10 cellular contexts compared by ENCODE assay signal in the genomic region with DNA sequence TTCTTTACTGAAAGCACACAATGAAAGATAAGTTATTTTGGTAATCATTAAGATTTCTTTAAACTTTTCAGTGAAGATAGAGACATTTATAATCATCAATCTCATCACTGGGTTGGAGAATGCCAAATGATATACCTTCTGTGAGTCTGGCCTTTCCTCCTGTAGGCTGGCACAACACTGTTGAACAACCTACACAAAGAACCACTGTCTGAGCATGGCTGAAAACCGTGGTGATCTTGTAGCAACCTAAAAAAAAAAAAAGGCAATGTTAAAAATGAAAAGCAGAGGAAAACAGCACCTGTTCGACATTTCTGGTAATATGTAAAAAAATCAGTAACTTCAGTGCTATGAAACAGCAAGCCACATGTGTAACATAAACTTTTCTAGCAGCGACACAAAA. TPM values are rescaled to one million over a fixed set of nuclear protein-coding genes. Genes with fewer than 3 reads are reported as not detected.
DNase-seq lines count a peak whose midpoint lies in the region; ATAC-seq and TF ChIP-seq lines count a peak whose summit lies in the region.
"Had no signal": no experiment of that assay in that cellular context is flagged by ENCODE, and none has a peak within 500 bp of the region (broad histone marks: within the 10 kb centered on the region; RNA-seq: fewer than 3 reads in every experiment).

No MANE protein-coding gene starts in this region.

- H3K9ac ChIP-seq in colonic mucosa (ENCODE audit: low read depth in 2 of 2, low read length in 2 of 2) = no peak overlapping the region
- no peak overlapping the region for H3K9ac ChIP-seq in neural cell (ENCODE audit: low read length)

- DNase-seq in CD8-positive, alpha-beta memory T cell = no peak
- DNase-seq in NAMALWA (ENCODE audit: low spot score) = peak; percentile 13
- no peak for DNase-seq in colonic mucosa
- no peak for DNase-seq in HCEC 1CT
- DNase-seq: adrenal gland, SHP77 had no signal

- no peak overlapping the region for H3K4me2 ChIP-seq in neural cell (ENCODE audit: low read length)

- TF ChIP-seq EP300 in neural cell (conservative IDR thresholded peaks at IDR 0.05; ENCODE audit: poor library complexity, severe bottlenecking) (no peak), gastroesophageal sphincter (IDR thresholded peaks at IDR 0.05) (no peak)

- POLR2A ChIA-PET in CD8-positive, alpha-beta memory T cell (lab: Charles Lee) = interaction anchor here (0.6 kb wide), 1 partner anchor 67 kb away, joined by 3 read pairs; no protein-coding TSS in a partner anchor

- 74 to 88% methylated on average over 2 to 3 of the region's 3 CpGs for WGBS in gastroesophageal sphincter (ENCODE audit: low coverage in 1 of 2), 2 donors

- TF ChIP-seq POLR2A in gastroesophageal sphincter (IDR thresholded peaks at IDR 0.05) = no peak

- no peaks in the 10 kb centered on the region for H3K9me3 Mint-ChIP-seq in CD8-positive, alpha-beta memory T cell

- H3K9me2 ChIP-seq in neural cell (ENCODE audit: insufficient read depth, low read length) = no peaks in the 10 kb centered on the region

- CTCF ChIA-PET in CD8-positive, alpha-beta memory T cell (lab: Charles Lee) = no interaction called here

- peaks cover 19% of the 10 kb centered on the region for H3K4me1 ChIP-seq in CD8-positive, alpha-beta memory T cell (ENCODE audit: insufficient read depth, low read length)
- H3K4me1 ChIP-seq in colonic mucosa = no peaks in the 10 kb centered on the region
- peaks cover 0 to 35% (median 0%) of the 10 kb centered on the region in 3 donors for H3K4me1 ChIP-seq in gastroesophageal sphincter

- peaks cover 0 to 44% (median 2%) of the 10 kb centered on the region in 3 donors for H3K36me3 Mint-ChIP-seq in CD8-positive, alpha-beta memory T cell

- H3K27ac ChIP-seq in CD8-positive, alpha-beta memory T cell (ENCODE audit: low read depth, low read length) = peak overlapping the region; percentile 2
- H3K27ac ChIP-seq in colonic mucosa (peak overlapping the region; percentile 98), neural cell (ENCODE audit: low read length) (no peak overlapping the region), gastroesophageal sphincter (no peak overlapping the region)

- H3K27me3 Mint-ChIP-seq in CD8-positive, alpha-beta memory T cell = no peaks in the 10 kb centered on the region

- peaks cover 18 to 37% (median 29%) of the 10 kb centered on the region in 3 donors for H3K4me1 Mint-ChIP-seq in CD8-positive, alpha-beta memory T cell

- H3K36me3 ChIP-seq in CD8-positive, alpha-beta memory T cell (ENCODE audit: insufficient read depth, low read length) = peaks cover 3% of the 10 kb centered on the region
- H3K36me3 ChIP-seq in colonic mucosa = no peaks in the 10 kb centered on the region
- H3K36me3 ChIP-seq in neural cell (ENCODE audit: insufficient read depth, low read length) = no peaks in the 10 kb centered on the region
- peaks cover 0 to 50% of the 10 kb centered on the region in 2 donors for H3K36me3 ChIP-seq in gastroesophageal sphincter

- H4K20me1 ChIP-seq in neural cell (ENCODE audit: insufficient read depth) = no peaks in the 10 kb centered on the region

- peaks cover 4% of the 10 kb centered on the region for H3F3A ChIP-seq in neural cell (ENCODE audit: insufficient read depth, low read length, poor library complexity, severe bottlenecking)

- no peak overlapping the region for H3K4me3 ChIP-seq in CD8-positive, alpha-beta memory T cell (ENCODE audit: low read length)
- H3K4me3 ChIP-seq in colonic mucosa = peak overlapping the region; percentile 79
- H3K4me3 ChIP-seq in neural cell (ENCODE audit: low read length) = peak overlapping the region; percentile 99
- peak overlapping the region in 1 of 2 donors; percentile 75 for H3K4me3 ChIP-seq in gastroesophageal sphincter

- intact Hi-C loops in colonic mucosa (cut with DNase I) = no loop called here

- TF ChIP-seq CTCF in colonic mucosa (IDR thresholded peaks at IDR 0.05) (no peak), neural cell (IDR thresholded peaks at IDR 0.05; ENCODE audit: poor library complexity, severe bottlenecking) (no peak), gastroesophageal sphincter (IDR thresholded peaks at IDR 0.05) (no peak)

- peak overlapping the region in 6 of 8 donors; percentile 50 to 97 (median 74) for H3K27ac Mint-ChIP-seq in CD8-positive, alpha-beta memory T cell

- H2AFZ ChIP-seq in neural cell (ENCODE audit: low read depth, low read length) = no peak overlapping the region

- ATAC-seq in HG03108 (IDR thresholded peaks at IDR 0.05; ENCODE audit: unreplicated experiment) = no peak
- no peak for ATAC-seq in GM21717 (IDR thresholded peaks at IDR 0.05; ENCODE audit: unreplicated experiment)
- ATAC-seq in gastroesophageal sphincter = no peak

- H3K27me3 ChIP-seq in CD8-positive, alpha-beta memory T cell (ENCODE audit: insufficient read depth, low read length, poor library complexity, severe bottlenecking) = no peaks in the 10 kb centered on the region
- H3K27me3 ChIP-seq in colonic mucosa (no peaks in the 10 kb centered on the region), neural cell (ENCODE audit: insufficient read depth, low read depth, low read length) (no peaks in the 10 kb centered on the region), gastroesophageal sphincter (no peaks in the 10 kb centered on the region)
- H3K27me3 ChIP-seq: adrenal gland had no signal

- H3K4me3 Mint-ChIP-seq in CD8-positive, alpha-beta memory T cell = peak overlapping the region; percentile 65 to 100 (median 98)

- peaks cover 33% of the 10 kb centered on the region for H3K79me2 ChIP-seq in neural cell (replicated peaks; ENCODE audit: insufficient read depth, low read length)

- H3K9me3 ChIP-seq in CD8-positive, alpha-beta memory T cell (ENCODE audit: low read length) = no peaks in the 10 kb centered on the region
- H3K9me3 ChIP-seq in colonic mucosa (no peaks in the 10 kb centered on the region), neural cell (ENCODE audit: low read length) (no peaks in the 10 kb centered on the region), gastroesophageal sphincter (no peaks in the 10 kb centered on the region)
- H3K9me3 ChIP-seq: adrenal gland had no signal

- no peak for TF ChIP-seq RAD21 in neural cell (conservative IDR thresholded peaks at IDR 0.05)

TF ChIP-seq in neural cell, 6 proteins besides CTCF, POLR2A, EP300 and RAD21:
- TF ChIP-seq MXI1 (conservative IDR thresholded peaks at IDR 0.05; ENCODE audit: poor library complexity, severe bottlenecking) (no peak), SMC3 (conservative IDR thresholded peaks at IDR 0.05; ENCODE audit: poor library complexity) (no peak), TAF1 (IDR thresholded peaks at IDR 0.05; ENCODE audit: low read depth) (no peak), EZH2 (IDR thresholded peaks at IDR 0.05; ENCODE audit: borderline replicate concordance, insufficient read depth, low read length, poor library complexity, severe bottlenecking) (no peak), POLR2AphosphoS5 (IDR thresholded peaks at IDR 0.05) (no peak)
- TF ChIP-seq, protein P1, sequence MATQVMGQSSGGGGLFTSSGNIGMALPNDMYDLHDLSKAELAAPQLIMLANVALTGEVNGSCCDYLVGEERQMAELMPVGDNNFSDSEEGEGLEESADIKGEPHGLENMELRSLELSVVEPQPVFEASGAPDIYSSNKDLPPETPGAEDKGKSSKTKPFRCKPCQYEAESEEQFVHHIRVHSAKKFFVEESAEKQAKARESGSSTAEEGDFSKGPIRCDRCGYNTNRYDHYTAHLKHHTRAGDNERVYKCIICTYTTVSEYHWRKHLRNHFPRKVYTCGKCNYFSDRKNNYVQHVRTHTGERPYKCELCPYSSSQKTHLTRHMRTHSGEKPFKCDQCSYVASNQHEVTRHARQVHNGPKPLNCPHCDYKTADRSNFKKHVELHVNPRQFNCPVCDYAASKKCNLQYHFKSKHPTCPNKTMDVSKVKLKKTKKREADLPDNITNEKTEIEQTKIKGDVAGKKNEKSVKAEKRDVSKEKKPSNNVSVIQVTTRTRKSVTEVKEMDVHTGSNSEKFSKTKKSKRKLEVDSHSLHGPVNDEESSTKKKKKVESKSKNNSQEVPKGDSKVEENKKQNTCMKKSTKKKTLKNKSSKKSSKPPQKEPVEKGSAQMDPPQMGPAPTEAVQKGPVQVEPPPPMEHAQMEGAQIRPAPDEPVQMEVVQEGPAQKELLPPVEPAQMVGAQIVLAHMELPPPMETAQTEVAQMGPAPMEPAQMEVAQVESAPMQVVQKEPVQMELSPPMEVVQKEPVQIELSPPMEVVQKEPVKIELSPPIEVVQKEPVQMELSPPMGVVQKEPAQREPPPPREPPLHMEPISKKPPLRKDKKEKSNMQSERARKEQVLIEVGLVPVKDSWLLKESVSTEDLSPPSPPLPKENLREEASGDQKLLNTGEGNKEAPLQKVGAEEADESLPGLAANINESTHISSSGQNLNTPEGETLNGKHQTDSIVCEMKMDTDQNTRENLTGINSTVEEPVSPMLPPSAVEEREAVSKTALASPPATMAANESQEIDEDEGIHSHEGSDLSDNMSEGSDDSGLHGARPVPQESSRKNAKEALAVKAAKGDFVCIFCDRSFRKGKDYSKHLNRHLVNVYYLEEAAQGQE (IDR thresholded peaks at IDR 0.05; ENCODE audit: borderline replicate concordance) = no peak

RNA-seq across cellular contexts. Expression of a gene that starts 1.8 kb away (rescaled TPM):
- total RNA-seq in CD8-positive, alpha-beta memory T cell = 100 to 1,000 TPM; 214 to 221 TPM
- polyA plus RNA-seq in CD8-positive, alpha-beta memory T cell = 193 TPM
- total RNA-seq in colonic mucosa (100 to 1,000 TPM; 205 to 269 TPM), gastroesophageal sphincter (100 to 1,000 TPM in 3 of 4 donors, 10 to 100 TPM in 1; 85.1 to 118 (median 106) TPM)
- polyA plus RNA-seq in neural cell = 58.2 and 70.0 TPM in 2 replicates
- 20.2 and 20.7 TPM in 2 replicates for polyA minus RNA-seq in neural cell

RNA-seq across cellular contexts. Expression of a gene that starts 33.8 kb away (rescaled TPM):
- total RNA-seq in CD8-positive, alpha-beta memory T cell = 10 to 100 TPM; 30.0 to 31.7 TPM
- polyA plus RNA-seq in CD8-positive, alpha-beta memory T cell = 9.7 TPM
- 10 to 100 TPM; 14.6 to 29.6 TPM for total RNA-seq in colonic mucosa
- 18.1 and 24.3 TPM in 2 replicates for polyA plus RNA-seq in neural cell
- polyA minus RNA-seq in neural cell = 17.8 and 18.0 TPM in 2 replicates
- 10 to 100 TPM; 15.6 to 20.8 (median 17.3) TPM for total RNA-seq in gastroesophageal sphincter

RNA-seq across cellular contexts. Expression of a gene that starts 33.9 kb away (rescaled TPM):
- total RNA-seq in CD8-positive, alpha-beta memory T cell = 100 to 1,000 TPM; 165 to 169 TPM
- polyA plus RNA-seq in CD8-positive, alpha-beta memory T cell = 52.9 TPM
- total RNA-seq in colonic mucosa (10 to 100 TPM in 1 of 2 donors, 1 to 10 TPM in 1; 7.4 to 18.0 TPM), gastroesophageal sphincter (10 to 100 TPM; 26.1 to 48.1 (median 33.0) TPM)
- polyA plus RNA-seq in neural cell = 68.3 and 87.1 TPM in 2 replicates
- 126 and 146 TPM in 2 replicates for polyA minus RNA-seq in neural cell

Comparison
In these comparisons a context has a peak if more than half of its experiments do, and no peak if none do; other contexts are left out.
1. H3K27ac ChIP-seq: peak in CD8-positive, alpha-beta memory T cell (single experiment) and colonic mucosa (single experiment); none in neural cell (single experiment) and gastroesophageal sphincter (0 of 4).